In genomic region chr10:114172776-114173555, GRCh38 we compare ENCODE assay signal across 1 cellular context.
TF ChIP-seq lines count a peak whose summit lies in the region.

No MANE protein-coding gene starts in this region.

TF ChIP-seq in HepG2, 621 proteins besides CTCF, POLR2A, EP300 and RAD21 (continued from another document):
- TF ChIP-seq ZNF407 (CRISPR knock-in tag; IDR thresholded peaks at IDR 0.05; ENCODE audit: not compliant biosample characterization) (no peak), SRSF9 (IDR thresholded peaks at IDR 0.05; ENCODE audit: borderline replicate concordance, insufficient read depth, low read depth, low read length, poor library complexity, severe bottlenecking) (no peak), ZFP37 (CRISPR knock-in tag; IDR thresholded peaks at IDR 0.05; ENCODE audit: borderline replicate concordance) (no peak), GRHL1 (CRISPR knock-in tag; conservative IDR thresholded peaks at IDR 0.05) (no peak), NR1H2 (CRISPR knock-in tag; IDR thresholded peaks at IDR 0.05; ENCODE audit: borderline replicate concordance, low read depth) (no peak), ETS1 (CRISPR knock-in tag; IDR thresholded peaks at IDR 0.05) (no peak), PHF8 (CRISPR knock-in tag; IDR thresholded peaks at IDR 0.05) (no peak), ZNF652 (CRISPR knock-in tag; IDR thresholded peaks at IDR 0.05; ENCODE audit: borderline replicate concordance, low read depth) (no peak), SPEN (CRISPR knock-in tag; IDR thresholded peaks at IDR 0.05; ENCODE audit: low read depth) (no peak), LCORL (IDR thresholded peaks at IDR 0.05) (no peak), LCORL (CRISPR knock-in tag; IDR thresholded peaks at IDR 0.05) (no peak), ZNF878 (CRISPR knock-in tag; IDR thresholded peaks at IDR 0.05) (no peak), RFX5 (IDR thresholded peaks at IDR 0.05; ENCODE audit: low read depth, low read length) (no peak), SKI (IDR thresholded peaks at IDR 0.05; ENCODE audit: partially characterized antibody) (no peak), KLF16 (CRISPR knock-in tag; IDR thresholded peaks at IDR 0.05) (no peak), UBTF (CRISPR knock-in tag; IDR thresholded peaks at IDR 0.05) (no peak), KDM4B (CRISPR knock-in tag; IDR thresholded peaks at IDR 0.05) (no peak)
